ENCODE assay signal across 1 cellular context in genomic region chr3:122415762-122416654, GRCh38.
TF ChIP-seq lines count a peak whose summit lies in the region.

Gene WDR5B (minus strand): TSS chr3:122416062. CDS start chr3:122415528, 534 bp downstream.

TF ChIP-seq in HepG2, 621 proteins besides CTCF, POLR2A, EP300 and RAD21 (continued from another document and continues in another):
- TF ChIP-seq ERF (CRISPR knock-in tag; IDR thresholded peaks at IDR 0.05) (no peak; the same call in 1 of the 2 replicates), GATAD1 (CRISPR knock-in tag; IDR thresholded peaks at IDR 0.05) (peak; percentile 89), RFXAP (CRISPR knock-in tag; IDR thresholded peaks at IDR 0.05; ENCODE audit: borderline replicate concordance) (no peak), EHMT2 (IDR thresholded peaks at IDR 0.05; ENCODE audit: borderline replicate concordance, low read depth, low read length) (no peak), U2AF2 (IDR thresholded peaks at IDR 0.05; ENCODE audit: low read depth, low read length) (no peak), ZNF430 (CRISPR knock-in tag; IDR thresholded peaks at IDR 0.05) (peak; percentile 87), ZNF468 (CRISPR knock-in tag; IDR thresholded peaks at IDR 0.05) (no peak), TCF12 (IDR thresholded peaks at IDR 0.05) (no peak), TCF12 (CRISPR knock-in tag; IDR thresholded peaks at IDR 0.05) (0 out of 2 replicates have a peak, but pooled peaks have one; percentile 38), AFF4 (CRISPR knock-in tag; IDR thresholded peaks at IDR 0.05) (no peak), MAZ (IDR thresholded peaks at IDR 0.05; ENCODE audit: borderline replicate concordance, low read depth, low read length) (no peak), MAZ (CRISPR knock-in tag; IDR thresholded peaks at IDR 0.05; ENCODE audit: low read depth) (peak; percentile 40; the same call in 1 of the 2 replicates), ZNF205 (CRISPR knock-in tag; IDR thresholded peaks at IDR 0.05) (no peak), SOX5 (CRISPR knock-in tag; IDR thresholded peaks at IDR 0.05; ENCODE audit: borderline replicate concordance) (no peak; the same call in 1 of the 2 replicates), FOSL1 (CRISPR knock-in tag; IDR thresholded peaks at IDR 0.05; ENCODE audit: borderline replicate concordance) (peak; percentile 34; the same call in 1 of the 2 replicates), ISL2 (CRISPR knock-in tag; IDR thresholded peaks at IDR 0.05) (peak; percentile 78; the same call in 1 of the 2 replicates), TEF (CRISPR knock-in tag; IDR thresholded peaks at IDR 0.05) (no peak), RBFOX2 (IDR thresholded peaks at IDR 0.05; ENCODE audit: low read depth, low read length) (peak; percentile 52), KDM4B (CRISPR knock-in tag; IDR thresholded peaks at IDR 0.05) (0 out of 2 replicates have a peak, but pooled peaks have one; percentile 35), GATAD2A (CRISPR knock-in tag; IDR thresholded peaks at IDR 0.05) (no peak), SALL2 (CRISPR knock-in tag; IDR thresholded peaks at IDR 0.05) (no peak; the same call in none of the 2 replicates), ZNF101 (CRISPR knock-in tag; IDR thresholded peaks at IDR 0.05; ENCODE audit: borderline replicate concordance, low read depth) (no peak), ZNF180 (CRISPR knock-in tag; IDR thresholded peaks at IDR 0.05; ENCODE audit: borderline replicate concordance, low read depth) (no peak), ZNF451 (CRISPR knock-in tag; IDR thresholded peaks at IDR 0.05) (no peak), ZSCAN29 (CRISPR knock-in tag; conservative IDR thresholded peaks at IDR 0.05) (no peak), CHD2 (IDR thresholded peaks at IDR 0.05; ENCODE audit: low read depth, low read length) (no peak), CBX5 (CRISPR knock-in tag; IDR thresholded peaks at IDR 0.05; ENCODE audit: borderline replicate concordance) (no peak; the same call in 1 of the 2 replicates), NFE2L2 (IDR thresholded peaks at IDR 0.05; ENCODE audit: low read length) (no peak), FOXA1 (IDR thresholded peaks at IDR 0.05) (no peak), FOXA1 (CRISPR knock-in tag; IDR thresholded peaks at IDR 0.05) (no peak), ELF3 (CRISPR knock-in tag; IDR thresholded peaks at IDR 0.05) (peak; percentile 38; the same call in 1 of the 2 replicates), FOXC1 (CRISPR knock-in tag; IDR thresholded peaks at IDR 0.05; ENCODE audit: borderline replicate concordance) (no peak; the same call in 1 of the 2 replicates), SOX6 (IDR thresholded peaks at IDR 0.05) (no peak), SOX6 (CRISPR knock-in tag; IDR thresholded peaks at IDR 0.05) (peak; percentile 74), SCMH1 (CRISPR knock-in tag; IDR thresholded peaks at IDR 0.05; ENCODE audit: borderline replicate concordance) (no peak), SP5 (CRISPR knock-in tag; IDR thresholded peaks at IDR 0.05; ENCODE audit: borderline replicate concordance, low read depth) (0 out of 2 replicates have a peak, but pooled peaks have one; percentile 19), ZNF547 (CRISPR knock-in tag; IDR thresholded peaks at IDR 0.05) (peak; percentile 46; the same call in 1 of the 2 replicates), TIGD3 (CRISPR knock-in tag; IDR thresholded peaks at IDR 0.05; ENCODE audit: borderline replicate concordance) (no peak), HMG20B (CRISPR knock-in tag; conservative IDR thresholded peaks at IDR 0.05) (no peak), ZMYM3 (CRISPR knock-in tag; IDR thresholded peaks at IDR 0.05) (no peak), ZNF781 (CRISPR knock-in tag; IDR thresholded peaks at IDR 0.05; ENCODE audit: borderline replicate concordance, not compliant biosample characterization) (peak; percentile 92), HOXA3 (CRISPR knock-in tag; IDR thresholded peaks at IDR 0.05) (peak; percentile 67; the same call in 1 of the 2 replicates), REXO4 (CRISPR knock-in tag; IDR thresholded peaks at IDR 0.05; ENCODE audit: borderline replicate concordance) (no peak), JUND (CRISPR knock-in tag; IDR thresholded peaks at IDR 0.05) (no peak), UBTF (CRISPR knock-in tag; IDR thresholded peaks at IDR 0.05) (peak; percentile 41; the same call in 1 of the 2 replicates), ZGPAT (CRISPR knock-in tag; IDR thresholded peaks at IDR 0.05) (peak; percentile 78; the same call in 1 of the 2 replicates), ZBTB40 (IDR thresholded peaks at IDR 0.05) (no peak), ZBTB40 (CRISPR knock-in tag; IDR thresholded peaks at IDR 0.05) (peak; percentile 59; the same call in 1 of the 2 replicates), ZNF296 (CRISPR knock-in tag; conservative IDR thresholded peaks at IDR 0.05) (no peak)
